In the genomic region with DNA sequence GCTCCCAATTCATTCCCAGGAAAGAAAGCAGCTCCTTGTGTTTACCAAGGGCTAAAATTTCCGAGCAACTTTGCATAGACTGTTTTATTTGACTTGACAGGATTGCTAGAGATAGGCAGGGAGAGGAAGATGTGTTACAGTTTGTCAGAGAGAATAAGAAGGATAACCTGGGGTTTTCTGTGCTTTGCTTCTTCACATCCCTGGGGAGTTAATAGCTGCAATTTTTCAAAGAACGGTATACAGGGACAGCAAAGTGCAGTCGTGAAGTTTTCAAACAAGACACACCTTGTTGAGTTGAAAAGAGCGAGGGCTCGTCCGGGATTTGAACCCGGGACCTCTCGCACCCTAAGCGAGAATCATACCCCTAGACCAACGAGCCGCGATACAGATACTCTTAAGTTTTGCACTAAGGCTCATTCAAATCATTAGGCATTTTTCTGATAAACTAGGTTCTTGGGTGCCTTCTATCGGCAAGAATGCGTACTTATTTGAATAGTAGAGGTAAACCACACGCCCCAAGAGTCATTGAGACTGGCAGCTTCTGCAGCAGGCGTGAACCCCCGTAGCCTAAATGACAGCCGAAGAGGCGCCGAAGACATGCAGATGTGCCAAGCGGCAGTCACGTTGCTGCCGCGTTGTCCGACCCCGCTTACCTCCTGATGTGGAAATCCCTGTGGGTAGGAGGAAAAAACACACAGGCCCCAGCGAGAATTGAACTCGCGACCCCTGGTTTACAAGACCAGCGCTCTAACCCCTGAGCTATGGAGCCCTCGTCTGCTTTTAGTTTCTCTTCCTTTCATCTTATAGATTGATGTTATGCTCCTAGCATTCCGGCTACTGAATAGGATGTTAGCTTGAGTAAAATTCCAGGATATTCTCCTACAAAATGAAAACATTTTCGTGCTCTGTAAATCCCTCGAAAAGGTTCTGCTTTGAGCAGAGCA, we compare ENCODE assay signal across 8 cellular contexts. TPM values are rescaled to one million over a fixed set of nuclear protein-coding genes. Genes with fewer than 3 reads are reported as not detected.
DNase-seq lines count a peak whose midpoint lies in the region; ATAC-seq and TF ChIP-seq lines count a peak whose summit lies in the region.

No MANE protein-coding gene starts in this region.

- no peaks in the 10 kb centered on the region for H3K9me3 Mint-ChIP-seq in activated T-helper 2 cell treated with anti-CD3 and anti-CD28 coated beads, Interferon-gamma antibody, Interleukin-2, Interleukin-4, amounts not matched to agents 10 μg/mL and 5 μg/mL and 100 μg/mL, durations not matched to agents 14 hours and 24 hours and 36 hours
- no peaks in the 10 kb centered on the region for H3K9me3 Mint-ChIP-seq in nephron progenitor cell
- H3K9me3 Mint-ChIP-seq in stimulated activated naive CD8-positive, alpha-beta T cell treated with anti-CD3 and anti-CD28 coated beads, Interleukin-15, amount 100 ng/mL, for 72 hours = no peaks in the 10 kb centered on the region

- no peaks in the 10 kb centered on the region for H3K36me3 Mint-ChIP-seq in activated T-helper 2 cell treated with anti-CD3 and anti-CD28 coated beads, Interferon-gamma antibody, Interleukin-2, Interleukin-4, amounts not matched to agents 10 μg/mL and 5 μg/mL and 100 μg/mL, durations not matched to agents 14 hours and 24 hours and 36 hours (ENCODE audit: low read depth)
- H3K36me3 Mint-ChIP-seq in nephron progenitor cell (ENCODE audit: low read depth) = no peaks in the 10 kb centered on the region

- peak; percentile 72 for TF ChIP-seq CTCF in fibroblast of villous mesenchyme (IDR thresholded peaks at IDR 0.05; ENCODE audit: insufficient read depth, low read depth, low read length)
- TF ChIP-seq CTCF in nephron progenitor cell (IDR thresholded peaks at IDR 0.05) = peak; percentile 67

- no peak overlapping the region for H3K4me3 Mint-ChIP-seq in activated T-helper 2 cell treated with anti-CD3 and anti-CD28 coated beads, Interferon-gamma antibody, Interleukin-2, Interleukin-4, amounts not matched to agents 10 μg/mL and 5 μg/mL and 100 μg/mL, durations not matched to agents 14 hours and 24 hours and 36 hours (ENCODE audit: low read depth)
- H3K4me3 Mint-ChIP-seq in nephron progenitor cell = no peak overlapping the region
- no peak overlapping the region for H3K4me3 Mint-ChIP-seq in stimulated activated naive CD8-positive, alpha-beta T cell treated with anti-CD3 and anti-CD28 coated beads, Interleukin-15, amount 100 ng/mL, for 72 hours

- peak; percentile 89 for ATAC-seq in stimulated activated naive CD8-positive, alpha-beta T cell treated with anti-CD3 and anti-CD28 coated beads, Interleukin-15, amount 100 ng/mL, for 72 hours

- H3K27ac Mint-ChIP-seq in activated T-helper 2 cell treated with anti-CD3 and anti-CD28 coated beads, Interferon-gamma antibody, Interleukin-2, Interleukin-4, amounts not matched to agents 10 μg/mL and 5 μg/mL and 100 μg/mL, durations not matched to agents 14 hours and 24 hours and 36 hours = no peak overlapping the region
- no peak overlapping the region for H3K27ac Mint-ChIP-seq in nephron progenitor cell
- H3K27ac Mint-ChIP-seq in stimulated activated naive CD8-positive, alpha-beta T cell treated with anti-CD3 and anti-CD28 coated beads, Interleukin-15, amount 100 ng/mL, for 72 hours = no peak overlapping the region

- intact Hi-C loops in activated T-helper 2 cell treated with anti-CD3 and anti-CD28 coated beads, Interferon-gamma antibody, Interleukin-2, Interleukin-4, amounts not matched to agents 10 μg/mL and 5 μg/mL and 100 μg/mL, durations not matched to agents 14 hours and 24 hours and 36 hours (cut with micrococcal nuclease) = loop anchor here (1.0 to 2.0 kb wide), 9 partner anchors 12 to 280 kb away; a partner anchor contains a TSS

- DNase-seq in Daoy (ENCODE audit: low read depth) (peak; percentile 99), GOT3 (lab: John Stamatoyannopoulos, UW) (peak; percentile 76), LHCN-M2 (ENCODE audit: low read depth) (peak; percentile 98), RPMI7951 (ENCODE audit: low read depth) (peak; percentile 96), fibroblast of villous mesenchyme (ENCODE audit: low read depth) (peak; percentile 96), nephron progenitor cell (peak; percentile 78)
- DNase-seq in activated T-helper 2 cell treated with anti-CD3 and anti-CD28 coated beads, Interferon-gamma antibody, Interleukin-2, Interleukin-4, amounts not matched to agents 10 μg/mL and 5 μg/mL and 100 μg/mL, durations not matched to agents 14 hours and 24 hours and 36 hours (ENCODE audit: low spot score) = peak; percentile 83
- DNase-seq in stimulated activated naive CD8-positive, alpha-beta T cell treated with anti-CD3 and anti-CD28 coated beads, Interleukin-15, amount 100 ng/mL, for 72 hours = peak; percentile 82 to 92

- peak overlapping the region; percentile 79 for H3K4me3 ChIP-seq in fibroblast of villous mesenchyme (ENCODE audit: low read depth, low read length)

- H3K27me3 Mint-ChIP-seq in activated T-helper 2 cell treated with anti-CD3 and anti-CD28 coated beads, Interferon-gamma antibody, Interleukin-2, Interleukin-4, amounts not matched to agents 10 μg/mL and 5 μg/mL and 100 μg/mL, durations not matched to agents 14 hours and 24 hours and 36 hours (ENCODE audit: low read depth) = peaks cover 2% of the 10 kb centered on the region
- no peaks in the 10 kb centered on the region for H3K27me3 Mint-ChIP-seq in nephron progenitor cell (ENCODE audit: low read depth, poor library complexity)
- H3K27me3 Mint-ChIP-seq in stimulated activated naive CD8-positive, alpha-beta T cell treated with anti-CD3 and anti-CD28 coated beads, Interleukin-15, amount 100 ng/mL, for 72 hours = no peaks in the 10 kb centered on the region

- H3K4me1 Mint-ChIP-seq in activated T-helper 2 cell treated with anti-CD3 and anti-CD28 coated beads, Interferon-gamma antibody, Interleukin-2, Interleukin-4, amounts not matched to agents 10 μg/mL and 5 μg/mL and 100 μg/mL, durations not matched to agents 14 hours and 24 hours and 36 hours (ENCODE audit: low read depth) = peaks cover 14% of the 10 kb centered on the region
- H3K4me1 Mint-ChIP-seq in nephron progenitor cell = peaks cover 8% of the 10 kb centered on the region
- H3K4me1 Mint-ChIP-seq in stimulated activated naive CD8-positive, alpha-beta T cell treated with anti-CD3 and anti-CD28 coated beads, Interleukin-15, amount 100 ng/mL, for 72 hours = peaks cover 24% of the 10 kb centered on the region

RNA-seq across cellular contexts. Expression of a gene that starts 22.2 kb away (rescaled TPM):
- not detected in 2 replicates for total RNA-seq in Daoy (2014; rRNA removed; shearing (Covaris generic))
- not detected in 2 replicates for total RNA-seq in LHCN-M2 (2014; rRNA removed)
- not detected for polyA plus RNA-seq in LHCN-M2 (2012)
- not detected in 2 replicates for total RNA-seq in RPMI7951 (2014; rRNA removed; shearing (Covaris generic))
- not detected in 2 replicates for total RNA-seq in activated T-helper 2 cell treated with anti-CD3 and anti-CD28 coated beads, Interferon-gamma antibody, Interleukin-2, Interleukin-4, amounts not matched to agents 10 μg/mL and 5 μg/mL and 100 μg/mL, durations not matched to agents 14 hours and 24 hours and 36 hours
- total RNA-seq in fibroblast of villous mesenchyme = not detected in 2 replicates

RNA-seq across cellular contexts. Expression of a gene that starts 25.6 kb away (rescaled TPM):
- total RNA-seq in Daoy (2014; rRNA removed; shearing (Covaris generic)) = 0.17 TPM in 1 of 2 replicates, not detected in the other
- total RNA-seq in LHCN-M2 (2014; rRNA removed) = not detected in 2 replicates
- not detected for polyA plus RNA-seq in LHCN-M2 (2012)
- total RNA-seq in RPMI7951 (2014; rRNA removed; shearing (Covaris generic)) = not detected in 2 replicates
- total RNA-seq in activated T-helper 2 cell treated with anti-CD3 and anti-CD28 coated beads, Interferon-gamma antibody, Interleukin-2, Interleukin-4, amounts not matched to agents 10 μg/mL and 5 μg/mL and 100 μg/mL, durations not matched to agents 14 hours and 24 hours and 36 hours = not detected in 2 replicates
- not detected in 2 replicates for total RNA-seq in fibroblast of villous mesenchyme

RNA-seq across cellular contexts. Expression of a gene that starts 28.1 kb away (rescaled TPM):
- total RNA-seq in Daoy (2014; rRNA removed; shearing (Covaris generic)) = not detected in 2 replicates
- not detected in 2 replicates for total RNA-seq in LHCN-M2 (2014; rRNA removed)
- not detected for polyA plus RNA-seq in LHCN-M2 (2012)
- total RNA-seq in RPMI7951 (2014; rRNA removed; shearing (Covaris generic)) = not detected in 2 replicates
- not detected in 2 replicates for total RNA-seq in activated T-helper 2 cell treated with anti-CD3 and anti-CD28 coated beads, Interferon-gamma antibody, Interleukin-2, Interleukin-4, amounts not matched to agents 10 μg/mL and 5 μg/mL and 100 μg/mL, durations not matched to agents 14 hours and 24 hours and 36 hours
- not detected in 2 replicates for total RNA-seq in fibroblast of villous mesenchyme

RNA-seq across cellular contexts. Expression of a gene that starts 52.5 kb away (rescaled TPM):
- not detected in 2 replicates for total RNA-seq in Daoy (2014; rRNA removed; shearing (Covaris generic))
- not detected in 2 replicates for total RNA-seq in LHCN-M2 (2014; rRNA removed)
- not detected for polyA plus RNA-seq in LHCN-M2 (2012)
- total RNA-seq in RPMI7951 (2014; rRNA removed; shearing (Covaris generic)) = not detected in 2 replicates
- not detected in 2 replicates for total RNA-seq in activated T-helper 2 cell treated with anti-CD3 and anti-CD28 coated beads, Interferon-gamma antibody, Interleukin-2, Interleukin-4, amounts not matched to agents 10 μg/mL and 5 μg/mL and 100 μg/mL, durations not matched to agents 14 hours and 24 hours and 36 hours
- not detected in 2 replicates for total RNA-seq in fibroblast of villous mesenchyme

Comparison
In these comparisons a context has a peak if more than half of its experiments do, and no peak if none do; other contexts are left out.
1. Peak in every context shown above with its lines: DNase-seq, ATAC-seq and H3K4me3 ChIP-seq.